1 cellular context compared by ENCODE assay signal in genomic region chr9:112041536-112042243, GRCh38.
TF ChIP-seq lines count a peak whose summit lies in the region.

No MANE protein-coding gene starts in this region.

TF ChIP-seq in H1, 55 proteins besides CTCF, POLR2A, EP300 and RAD21 (continued from another document):
- TF ChIP-seq CHD7 (IDR thresholded peaks at IDR 0.05; ENCODE audit: insufficient replicate concordance, low read length) = peak; percentile 65
- TF ChIP-seq TCF12 (IDR thresholded peaks at IDR 0.05; ENCODE audit: low read depth, low read length) = 0 out of 2 replicates have a peak, but pooled peaks have one; percentile 53
- TF ChIP-seq RFX5 (IDR thresholded peaks at IDR 0.05; ENCODE audit: borderline replicate concordance, low read depth, low read length) = no peak
- TF ChIP-seq CBX8 (IDR thresholded peaks at IDR 0.05; ENCODE audit: borderline replicate concordance, low read depth, low read length) = no peak
- TF ChIP-seq CTBP2 (IDR thresholded peaks at IDR 0.05; ENCODE audit: borderline replicate concordance, insufficient read depth, insufficient read length, low read length) = no peak
- no peak for TF ChIP-seq TAF7 (optimal IDR thresholded peaks at IDR 0.05; ENCODE audit: borderline replicate concordance, low read depth, low read length)
- no peak for TF ChIP-seq POU5F1 (IDR thresholded peaks at IDR 0.05; ENCODE audit: low read depth, low read length)
- no peak for TF ChIP-seq KDM5A (IDR thresholded peaks at IDR 0.05; ENCODE audit: low read length)
- no peak for TF ChIP-seq TBP (IDR thresholded peaks at IDR 0.05; ENCODE audit: low read depth, low read length)
- no peak for TF ChIP-seq POLR2AphosphoS5 (IDR thresholded peaks at IDR 0.05; ENCODE audit: low read depth, low read length)
- TF ChIP-seq HDAC2 (IDR thresholded peaks at IDR 0.05; ENCODE audit: borderline replicate concordance in 1 of 2, low read depth in 2 of 2, low read length in 2 of 2) = 0 out of 4 replicates have a peak, but pooled peaks have one; percentile 21 to 47
- no peak for TF ChIP-seq EZH2 (IDR thresholded peaks at IDR 0.05; ENCODE audit: low read depth, low read length, severe bottlenecking)
- no peak for TF ChIP-seq SIN3A (conservative IDR thresholded peaks at IDR 0.05 in 1 of 2, IDR thresholded peaks at IDR 0.05 in 1 of 2; ENCODE audit: low read depth in 1 of 2, low read length in 2 of 2)
- TF ChIP-seq CEBPB (IDR thresholded peaks at IDR 0.05; ENCODE audit: low read depth, low read length) = no peak
- TF ChIP-seq HDAC6 (IDR thresholded peaks at IDR 0.05; ENCODE audit: low read depth, low read length) = no peak
- TF ChIP-seq BRCA1 (IDR thresholded peaks at IDR 0.05; ENCODE audit: low read depth, low read length) = no peak
- no peak for TF ChIP-seq CHD2 (IDR thresholded peaks at IDR 0.05; ENCODE audit: low read length)
- TF ChIP-seq SP1 (IDR thresholded peaks at IDR 0.05; ENCODE audit: low read depth, low read length) = peak; percentile 55; the same call in 1 of the 2 replicates
- TF ChIP-seq TAF1 (IDR thresholded peaks at IDR 0.05; ENCODE audit: low read depth, low read length) = 0 out of 2 replicates have a peak, but pooled peaks have one; percentile 18
- TF ChIP-seq E2F6 (IDR thresholded peaks at IDR 0.05) = no peak
- TF ChIP-seq CREB1 (IDR thresholded peaks at IDR 0.05) = peak; percentile 54; the same call in 1 of the 2 replicates
- no peak for TF ChIP-seq EGR1 (IDR thresholded peaks at IDR 0.05; ENCODE audit: borderline replicate concordance, low read depth, low read length)
- TF ChIP-seq BACH1 (IDR thresholded peaks at IDR 0.05; ENCODE audit: low read length) = no peak
- TF ChIP-seq SIX5 (IDR thresholded peaks at IDR 0.05; ENCODE audit: low read depth, low read length) = no peak
- no peak for TF ChIP-seq FOSL1 (IDR thresholded peaks at IDR 0.05; ENCODE audit: insufficient read depth, low read depth, low read length)
- no peak for TF ChIP-seq MAX (IDR thresholded peaks at IDR 0.05)
- peak; percentile 52 for TF ChIP-seq NANOG (IDR thresholded peaks at IDR 0.05; ENCODE audit: insufficient read depth, low read depth, low read length, poor library complexity, severe bottlenecking)
- TF ChIP-seq RBBP5 (IDR thresholded peaks at IDR 0.05; ENCODE audit: borderline replicate concordance, low read depth, low read length) = no peak
- TF ChIP-seq ATF2 (IDR thresholded peaks at IDR 0.05; ENCODE audit: low read length) = peak; percentile 62; the same call in 1 of the 2 replicates
- no peak for TF ChIP-seq CHD1 (IDR thresholded peaks at IDR 0.05; ENCODE audit: low read depth, low read length)
- TF ChIP-seq ATF3 (IDR thresholded peaks at IDR 0.05; ENCODE audit: insufficient read depth, low read depth, low read length) = no peak
- TF ChIP-seq TEAD4 (IDR thresholded peaks at IDR 0.05; ENCODE audit: low read depth, low read length) = peak; percentile 95
- TF ChIP-seq JUND (IDR thresholded peaks at IDR 0.05; ENCODE audit: low read length) = peak; percentile 12; the same call in 1 of the 2 replicates
- TF ChIP-seq RNF2 (IDR thresholded peaks at IDR 0.05; ENCODE audit: borderline replicate concordance, low read depth, low read length, missing control alignments, poor library complexity, severe bottlenecking) = no peak
- no peak for TF ChIP-seq ZNF274 (IDR thresholded peaks at IDR 0.05; ENCODE audit: borderline replicate concordance, extremely low read depth, low read length)
- no peak for TF ChIP-seq GTF2F1 (IDR thresholded peaks at IDR 0.05; ENCODE audit: borderline replicate concordance, low read depth, low read length)
- TF ChIP-seq RXRA (IDR thresholded peaks at IDR 0.05; ENCODE audit: insufficient read depth, low read depth, low read length) = no peak
- TF ChIP-seq SP2 (IDR thresholded peaks at IDR 0.05; ENCODE audit: low read length) = no peak
- no peak for TF ChIP-seq GABPA (IDR thresholded peaks at IDR 0.05; ENCODE audit: borderline replicate concordance, insufficient read depth, low read length)
- TF ChIP-seq YY1 (IDR thresholded peaks at IDR 0.05; ENCODE audit: low read depth, low read length) = no peak
- TF ChIP-seq PHF8 (conservative IDR thresholded peaks at IDR 0.05; ENCODE audit: low read depth, low read length) = no peak
- TF ChIP-seq SIRT6 (IDR thresholded peaks at IDR 0.05; ENCODE audit: low read length) = no peak
- TF ChIP-seq JUN (IDR thresholded peaks at IDR 0.05; ENCODE audit: low read depth, low read length) = no peak
- no peak; the same call in 1 of the 2 replicates for TF ChIP-seq KDM1A (IDR thresholded peaks at IDR 0.05; ENCODE audit: borderline replicate concordance, low read length)
- no peak for TF ChIP-seq CBX5 (IDR thresholded peaks at IDR 0.05; ENCODE audit: low read depth, low read length)
- no peak for TF ChIP-seq USF2 (IDR thresholded peaks at IDR 0.05; ENCODE audit: low read length)
- TF ChIP-seq SUZ12 (IDR thresholded peaks at IDR 0.05; ENCODE audit: low read length) = no peak
- no peak for TF ChIP-seq KDM4A (IDR thresholded peaks at IDR 0.05; ENCODE audit: low read depth, low read length, severe bottlenecking)
- TF ChIP-seq BCL11A (IDR thresholded peaks at IDR 0.05; ENCODE audit: low read depth in 2 of 2, low read length in 2 of 2) = no peak
- no peak for TF ChIP-seq MAFK (IDR thresholded peaks at IDR 0.05; ENCODE audit: low read depth, low read length)
- TF ChIP-seq NRF1 (IDR thresholded peaks at IDR 0.05; ENCODE audit: low read depth, low read length) = no peak
- TF ChIP-seq SP4 (IDR thresholded peaks at IDR 0.05; ENCODE audit: low read length) = no peak
- TF ChIP-seq ASH2L (IDR thresholded peaks at IDR 0.05; ENCODE audit: low read length) = peak; percentile 40
